8 cellular contexts compared by ENCODE assay signal in the genomic region with DNA sequence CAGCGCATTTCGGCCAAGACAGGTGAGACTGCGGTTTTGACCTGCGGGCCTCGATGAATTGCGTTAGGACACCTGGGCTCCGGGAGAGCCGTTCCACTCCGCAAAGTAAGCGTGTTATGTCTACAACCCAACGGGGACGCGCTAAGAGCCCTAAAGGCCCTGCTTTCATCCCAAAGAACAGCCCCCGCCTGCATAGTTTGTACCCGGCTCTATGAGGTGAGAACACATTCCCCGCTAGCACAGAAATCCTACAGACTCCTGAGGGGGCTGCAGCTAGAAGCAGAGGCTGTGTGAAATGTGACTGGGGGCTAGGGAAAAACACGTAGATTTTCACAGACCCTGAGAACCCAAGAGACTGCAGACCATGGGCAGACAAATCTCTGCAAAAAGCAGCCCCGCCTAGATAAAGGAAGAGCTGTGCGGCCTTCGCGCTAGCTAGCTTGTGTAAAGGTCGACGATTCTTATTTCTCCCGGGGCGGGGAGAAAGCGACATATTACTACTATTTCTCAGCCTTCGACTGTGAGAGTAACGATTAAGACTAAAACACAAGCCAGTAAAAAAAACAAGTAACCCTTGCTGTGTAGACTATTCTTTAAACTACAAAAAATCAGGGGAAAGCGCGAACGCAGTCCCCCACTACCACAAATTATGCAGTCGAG. TPM values are rescaled to one million over a fixed set of nuclear protein-coding genes. Genes with fewer than 3 reads are reported as not detected.
DNase-seq lines count a peak whose midpoint lies in the region; ATAC-seq and TF ChIP-seq lines count a peak whose summit lies in the region.
"Not testable (repeated sequence)": the region's sequence is repeated elsewhere in the genome, so short reads cannot be mapped to it uniquely, and the experiment has no call there.

No MANE protein-coding gene starts in this region.

- H3K18ac ChIP-seq in IMR-90 (ENCODE audit: low read depth, low read length) = not testable (repeated sequence)

- H4K20me1 ChIP-seq in IMR-90 (ENCODE audit: insufficient read depth, low read length) = not testable (repeated sequence)

- not testable (repeated sequence) for H3K9me3 Mint-ChIP-seq in CD8-positive, alpha-beta memory T cell; T-helper 2 cell treated with Interferon-gamma antibody and Interleukin-4, amounts not matched to agents 5 μg/mL and 100 μg/mL, for 36 hours; activated naive CD8-positive, alpha-beta T cell (ENCODE audit: low read depth); immature natural killer cell

- H3K27me3 Mint-ChIP-seq in CD8-positive, alpha-beta memory T cell; T-helper 2 cell treated with Interferon-gamma antibody and Interleukin-4, amounts not matched to agents 5 μg/mL and 100 μg/mL, for 36 hours (ENCODE audit: low read depth); activated naive CD8-positive, alpha-beta T cell; immature natural killer cell (ENCODE audit: low read depth in 3 of 3): not testable (repeated sequence)

- H3K9me3 ChIP-seq in CD8-positive, alpha-beta memory T cell (ENCODE audit: low read length); IMR-90 (ENCODE audit: control insufficient read depth, insufficient read depth, low read length): not testable (repeated sequence)

- DNase-seq in CD8-positive, alpha-beta memory T cell = peak in 3 of 5 donors; percentile 20 to 27 (median 20)
- not testable (repeated sequence) for DNase-seq in IMR-90, immature natural killer cell
- peak; percentile 59 for DNase-seq in T-helper 2 cell treated with Interferon-gamma antibody and Interleukin-4, amounts not matched to agents 5 μg/mL and 100 μg/mL, for 36 hours (ENCODE audit: low spot score)
- peak; percentile 43 to 64 for DNase-seq in stimulated activated CD4-positive, alpha-beta T cell treated with anti-CD3 and anti-CD28 coated beads, Interleukin-2, amount 100 ng/mL, for 24 hours

- H3K9me1 ChIP-seq in IMR-90 (ENCODE audit: insufficient read depth, low read length) = not testable (repeated sequence)

- H3K4ac ChIP-seq in IMR-90 (ENCODE audit: low read depth, low read length) = not testable (repeated sequence)

- H2BK15ac ChIP-seq in IMR-90 (ENCODE audit: low read depth, low read length) = not testable (repeated sequence)

- POLR2A ChIA-PET in CD8-positive, alpha-beta memory T cell (lab: Charles Lee); IMR-90 (lab: Charles Lee; ENCODE audit: unreplicated experiment): not testable (repeated sequence)

- H3K4me1 ChIP-seq in CD8-positive, alpha-beta memory T cell (ENCODE audit: insufficient read depth, low read length); IMR-90 (ENCODE audit: control insufficient read depth, insufficient read depth, low read length): not testable (repeated sequence)

- not testable (repeated sequence) for H2AK9ac ChIP-seq in IMR-90 (replicated peaks; ENCODE audit: low read depth, low read length, poor library complexity)

- not testable (repeated sequence) for H3K27ac ChIP-seq in CD8-positive, alpha-beta memory T cell (ENCODE audit: low read depth, low read length); IMR-90 (ENCODE audit: insufficient read depth, low read length)

- peak; percentile 76 for TF ChIP-seq POLR2A in IMR-90 (IDR thresholded peaks at IDR 0.05; ENCODE audit: low read depth, low read length)

- H3K14ac ChIP-seq in IMR-90 (replicated peaks; ENCODE audit: low read depth, low read length) = not testable (repeated sequence)

- not testable (repeated sequence) for H2BK5ac ChIP-seq in IMR-90 (ENCODE audit: low read depth, low read length, poor library complexity, severe bottlenecking)

- TF ChIP-seq CTCF in IMR-90 (conservative IDR thresholded peaks at IDR 0.05; ENCODE audit: low read depth, low read length) = not testable (repeated sequence)

- in situ Hi-C loops in IMR-90 (cut with MboI; ENCODE audit: low sequenced_read_pairs) = not testable (repeated sequence)

- not testable (repeated sequence) for H2AK5ac ChIP-seq in IMR-90 (ENCODE audit: low read depth, low read length)

- not testable (repeated sequence) for H3K9ac ChIP-seq in IMR-90 (ENCODE audit: low read depth, low read length)

- not testable (repeated sequence) for H3K27me3 ChIP-seq in CD8-positive, alpha-beta memory T cell (ENCODE audit: insufficient read depth, low read length, poor library complexity, severe bottlenecking); IMR-90 (ENCODE audit: control insufficient read depth, insufficient read depth, low read length)

- TF ChIP-seq RAD21 in IMR-90 (IDR thresholded peaks at IDR 0.05; ENCODE audit: low read length) = not testable (repeated sequence)

- no CpG with 5 or more reads among the region's 32 CpGs for WGBS in IMR-90 (ENCODE audit: extremely low coverage in 2 of 2, insufficient read length in 1 of 2), 2 experiments

- not testable (repeated sequence) for H4K91ac ChIP-seq in IMR-90 (ENCODE audit: insufficient read depth, low read depth, low read length)

- not testable (repeated sequence) for H2BK120ac ChIP-seq in IMR-90 (ENCODE audit: low read depth, low read length)

- H3K4me3 ChIP-seq in CD8-positive, alpha-beta memory T cell (ENCODE audit: low read length); IMR-90 (ENCODE audit: insufficient read depth, low read depth, low read length): not testable (repeated sequence)

- not testable (repeated sequence) for H3K36me3 ChIP-seq in CD8-positive, alpha-beta memory T cell (ENCODE audit: insufficient read depth, low read length); IMR-90 (ENCODE audit: control insufficient read depth, insufficient read depth, low read length)

- not testable (repeated sequence) for H2AFZ ChIP-seq in IMR-90 (replicated peaks; ENCODE audit: low read length, poor library complexity)

- H3K4me3 Mint-ChIP-seq in CD8-positive, alpha-beta memory T cell = peak overlapping the region; percentile 46 to 95 (median 79)
- H3K4me3 Mint-ChIP-seq in T-helper 2 cell treated with Interferon-gamma antibody and Interleukin-4, amounts not matched to agents 5 μg/mL and 100 μg/mL, for 36 hours = peak overlapping the region; percentile 71
- not testable (repeated sequence) for H3K4me3 Mint-ChIP-seq in activated naive CD8-positive, alpha-beta T cell
- peak overlapping the region; percentile 41 to 87 (median 80) for H3K4me3 Mint-ChIP-seq in immature natural killer cell

- H3K4me2 ChIP-seq in IMR-90 (ENCODE audit: low read depth, low read length) = 0 out of 2 replicates have a peak overlapping the region, but pooled peaks have one; percentile 36

- H3K56ac ChIP-seq in IMR-90 (ENCODE audit: extremely low read depth, insufficient read depth, low read length) = not testable (repeated sequence)

- not testable (repeated sequence) for H4K8ac ChIP-seq in IMR-90 (ENCODE audit: low read depth in 2 of 2, low read length in 2 of 2)

- H3K79me1 ChIP-seq in IMR-90 (ENCODE audit: low read depth in 1 of 2, low read length in 2 of 2) = not testable (repeated sequence)

- H3K4me1 Mint-ChIP-seq in CD8-positive, alpha-beta memory T cell; T-helper 2 cell treated with Interferon-gamma antibody and Interleukin-4, amounts not matched to agents 5 μg/mL and 100 μg/mL, for 36 hours (ENCODE audit: low read depth); immature natural killer cell: not testable (repeated sequence)
- H3K4me1 Mint-ChIP-seq in activated naive CD8-positive, alpha-beta T cell (ENCODE audit: low read depth) = peaks cover 14% of the 10 kb centered on the region

- CTCF ChIA-PET in CD8-positive, alpha-beta memory T cell (lab: Charles Lee); IMR-90 (lab: Yijun Ruan, JAX): not testable (repeated sequence)

- intact Hi-C loops in IMR-90 (cut with micrococcal nuclease) = not testable (repeated sequence)

- not testable (repeated sequence) for H4K5ac ChIP-seq in IMR-90 (ENCODE audit: low read depth, low read length)

- dilution Hi-C loops in IMR-90 (cut with HindIII; ENCODE audit: low sequenced_read_pairs, unreplicated experiment) = not testable (repeated sequence)

- H3K36me3 Mint-ChIP-seq in CD8-positive, alpha-beta memory T cell; T-helper 2 cell treated with Interferon-gamma antibody and Interleukin-4, amounts not matched to agents 5 μg/mL and 100 μg/mL, for 36 hours (ENCODE audit: low read depth); activated naive CD8-positive, alpha-beta T cell; immature natural killer cell: not testable (repeated sequence)

- TSS peak; percentile 100 for BruUV-seq in IMR-90 (replicated peaks; lab: Mats Ljungman, UMichigan)

- H2BK20ac ChIP-seq in IMR-90 (ENCODE audit: low read depth, low read length) = not testable (repeated sequence)

- H3K23ac ChIP-seq in IMR-90 (ENCODE audit: low read depth, low read length) = not testable (repeated sequence)

- peak overlapping the region; percentile 66 to 100 (median 100) for H3K27ac Mint-ChIP-seq in CD8-positive, alpha-beta memory T cell
- H3K27ac Mint-ChIP-seq in T-helper 2 cell treated with Interferon-gamma antibody and Interleukin-4, amounts not matched to agents 5 μg/mL and 100 μg/mL, for 36 hours = peak overlapping the region; percentile 100
- peak overlapping the region; percentile 99 for H3K27ac Mint-ChIP-seq in activated naive CD8-positive, alpha-beta T cell
- H3K27ac Mint-ChIP-seq in immature natural killer cell = peak overlapping the region in 5 of 6 donors; percentile 45 to 99 (median 93)

- ATAC-seq in GM19452 (IDR thresholded peaks at IDR 0.05; ENCODE audit: unreplicated experiment) = peak; percentile 91
- peak; percentile 85 for ATAC-seq in HG02870 (IDR thresholded peaks at IDR 0.05; ENCODE audit: unreplicated experiment)
- ATAC-seq in IMR-90 (ENCODE audit: low read depth) = peak; percentile 89

TF ChIP-seq in IMR-90, 13 proteins besides CTCF, POLR2A, EP300 and RAD21:
- TF ChIP-seq MAZ (IDR thresholded peaks at IDR 0.05; ENCODE audit: borderline replicate concordance, low read depth, low read length) = 0 out of 2 replicates have a peak, but pooled peaks have one; percentile 9
TF ChIP-seq in IMR-90: peak in this region for 1; not testable (repeated sequence) for 12.

RNA-seq across cellular contexts. Expression of a gene that starts 32.5 kb away (rescaled TPM):
- not detected for total RNA-seq in CD8-positive, alpha-beta memory T cell
- polyA plus RNA-seq in CD8-positive, alpha-beta memory T cell = not detected
- not detected in 2 replicates for total RNA-seq in IMR-90 (2012; rRNA removed)
- polyA plus RNA-seq in IMR-90 (2012; rRNA removed) = not detected in 2 replicates
- polyA plus RNA-seq in IMR-90 (2012; cell fraction: cytosol; rRNA removed) = not detected in 2 replicates
- polyA plus RNA-seq in IMR-90 (2012; cell fraction: nucleus; rRNA removed; ENCODE audit: low replicate concordance) = not detected in 2 replicates
- polyA plus RNA-seq in immature natural killer cell = not detected
